Comparison of ENCODE assay signal across 19 cellular contexts in the genomic region with DNA sequence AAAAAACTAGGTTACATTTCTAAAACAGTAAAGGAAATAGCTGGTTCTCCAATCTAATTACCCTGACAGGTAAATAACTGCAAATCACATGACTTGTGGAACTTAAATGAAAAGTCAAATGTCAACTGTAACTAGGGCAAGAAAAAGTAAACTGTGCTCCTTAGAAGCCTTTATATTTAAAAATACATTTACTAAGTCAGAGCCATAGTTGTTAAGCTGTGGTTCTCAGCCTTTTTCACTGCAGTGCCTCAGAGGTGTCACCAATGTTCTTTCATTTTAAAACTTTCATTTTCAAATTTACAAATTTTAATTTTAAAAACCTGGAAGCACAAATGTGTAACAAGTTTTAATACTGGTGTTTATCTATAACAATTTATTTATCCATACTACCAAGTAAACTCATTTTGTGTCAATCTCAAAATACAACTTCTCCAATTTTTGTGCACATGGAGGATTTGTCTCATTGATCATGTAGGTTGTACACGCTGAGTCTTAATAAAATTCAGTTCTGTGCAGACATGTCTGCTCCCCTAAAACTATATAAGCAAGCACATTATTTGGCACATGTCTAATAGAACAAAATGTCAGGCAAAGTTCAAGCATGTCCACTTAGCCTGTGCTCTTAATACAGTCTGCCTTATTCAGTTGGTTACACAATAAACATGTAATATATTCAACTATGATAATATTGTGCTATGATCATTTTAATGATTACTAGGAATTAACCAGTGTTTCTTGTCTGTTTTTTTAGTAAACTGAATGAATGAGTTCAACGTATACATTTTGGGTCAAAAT.
"Had no signal": no experiment of that assay in that cellular context is flagged by ENCODE, and none has a peak within 500 bp of the region (broad histone marks: within the 10 kb centered on the region; RNA-seq: fewer than 3 reads in every experiment).

No MANE protein-coding gene starts in this region.

- H3K27ac Mint-ChIP-seq: activated naive CD8-positive, alpha-beta T cell treated with anti-CD3 and anti-CD28 coated beads for 36 hours; naive thymus-derived CD4-positive, alpha-beta T cell; stimulated activated naive B cell treated with anti-CD40 and anti-IgM and Interleukin-4, amounts not matched to agents 10 μg/mL and 1 μg/mL and 100 μg/mL, for 72 hours; T-helper 1 cell treated with Interleukin-12 subunit alpha and Interleukin-12 subunit beta and Interleukin-4 antibody, amounts not matched to agents 30 μg/mL and 1 μg/mL, for 36 hours; WTC11 had no signal

- ATAC-seq: mucosa of descending colon; naive thymus-derived CD4-positive, alpha-beta T cell; stimulated activated naive B cell treated with anti-CD40 and anti-IgM and Interleukin-4, amounts not matched to agents 10 μg/mL and 1 μg/mL and 100 μg/mL, for 72 hours; WTC11 had no signal

- H3K4me3 Mint-ChIP-seq: activated naive CD8-positive, alpha-beta T cell treated with anti-CD3 and anti-CD28 coated beads for 36 hours; naive thymus-derived CD4-positive, alpha-beta T cell; stimulated activated naive B cell treated with anti-CD40 and anti-IgM and Interleukin-4, amounts not matched to agents 10 μg/mL and 1 μg/mL and 100 μg/mL, for 72 hours; T-helper 1 cell treated with Interleukin-12 subunit alpha and Interleukin-12 subunit beta and Interleukin-4 antibody, amounts not matched to agents 30 μg/mL and 1 μg/mL, for 36 hours; WTC11 had no signal

- DNase-seq: activated CD4-positive, alpha-beta T cell treated with anti-CD3 and anti-CD28 coated beads for 48 hours; activated gamma-delta T cell; activated naive CD8-positive, alpha-beta T cell treated with anti-CD3 and anti-CD28 coated beads for 36 hours; anterior cingulate cortex; brain microvascular endothelial cell; effector CD8-positive, alpha-beta T cell; foreskin fibroblast; mucosa of descending colon; naive thymus-derived CD4-positive, alpha-beta T cell; stimulated activated CD4-positive, alpha-beta T cell treated with anti-CD3 and anti-CD28 coated beads, Interleukin-15, amount 100 ng/mL, for 24 hours; stimulated activated CD4-positive, alpha-beta T cell treated with anti-CD3 and anti-CD28 coated beads, Interleukin-4, amount 100 ng/mL, for 1 hour; stimulated activated naive B cell treated with anti-CD40 and anti-IgM and Interleukin-4, amounts not matched to agents 10 μg/mL and 1 μg/mL and 100 μg/mL, for 72 hours; thyroid gland had no signal

- H3K27me3 Mint-ChIP-seq: activated naive CD8-positive, alpha-beta T cell treated with anti-CD3 and anti-CD28 coated beads for 36 hours; naive thymus-derived CD4-positive, alpha-beta T cell; stimulated activated naive B cell treated with anti-CD40 and anti-IgM and Interleukin-4, amounts not matched to agents 10 μg/mL and 1 μg/mL and 100 μg/mL, for 72 hours had no signal

- H3K27ac ChIP-seq: brain microvascular endothelial cell, neutrophil, parathyroid adenoma, thyroid gland had no signal

- H3K9me3 Mint-ChIP-seq: activated naive CD8-positive, alpha-beta T cell treated with anti-CD3 and anti-CD28 coated beads for 36 hours; naive thymus-derived CD4-positive, alpha-beta T cell; stimulated activated naive B cell treated with anti-CD40 and anti-IgM and Interleukin-4, amounts not matched to agents 10 μg/mL and 1 μg/mL and 100 μg/mL, for 72 hours; T-helper 1 cell treated with Interleukin-12 subunit alpha and Interleukin-12 subunit beta and Interleukin-4 antibody, amounts not matched to agents 30 μg/mL and 1 μg/mL, for 36 hours; WTC11 had no signal

- FAIRE-seq: endothelial cell of umbilical vein, urothelium cell line had no signal

- H3K36me3 Mint-ChIP-seq: WTC11 had no signal
